In genomic region chr15:36590838-36591237, GRCh38 we compare ENCODE assay signal across 16 cellular contexts. TPM values are rescaled to one million over a fixed set of nuclear protein-coding genes. Genes with fewer than 3 reads are reported as not detected.
A peak's percentile ranks its signal among the peaks of the same experiment; 100 is the strongest.
DNase-seq lines count a peak whose midpoint lies in the region; ATAC-seq lines count a peak whose summit lies in the region.
"Had no signal": no experiment of that assay in that cellular context is flagged by ENCODE, and none has a peak within 500 bp of the region (broad histone marks: within the 10 kb centered on the region; RNA-seq: fewer than 3 reads in every experiment).

No MANE protein-coding gene starts in this region.

- H3K23ac ChIP-seq in mesenchymal stem cell (ENCODE audit: low read length in 2 of 2), result no peak overlapping the region

- no peak overlapping the region for H3K4ac ChIP-seq in mesenchymal stem cell (ENCODE audit: low read depth in 1 of 2, low read length in 2 of 2)

- H3K4me2 ChIP-seq in mesenchymal stem cell (ENCODE audit: low read length, poor library complexity, severe bottlenecking), result no peak overlapping the region

- H3K4me3 Mint-ChIP-seq in activated T-helper 17 cell treated with anti-CD3 and anti-CD28 coated beads, Interleukin-2, amount 50 U/mL, for 72 hours, result no peak overlapping the region
- H3K4me3 Mint-ChIP-seq: activated naive CD8-positive, alpha-beta T cell treated with anti-CD3 and anti-CD28 coated beads for 36 hours had no signal

- no peaks in the 10 kb centered on the region for H3K9me3 ChIP-seq in mesenchymal stem cell (ENCODE audit: control insufficient read depth, low read length)
- H3K9me3 ChIP-seq: pancreas had no signal

- no peak overlapping the region for H2BK5ac ChIP-seq in mesenchymal stem cell (ENCODE audit: low read depth, low read length, poor library complexity, severe bottlenecking)

- H2BK120ac ChIP-seq in mesenchymal stem cell (ENCODE audit: low read depth, low read length), result no peak overlapping the region

- WGBS in mesenchymal stem cell, result 20% methylated on average over 2 of the region's 2 CpGs

- H4K91ac ChIP-seq in mesenchymal stem cell (ENCODE audit: low read length), result no peak overlapping the region

- no peaks in the 10 kb centered on the region for H3K36me3 ChIP-seq in mesenchymal stem cell (ENCODE audit: control insufficient read depth in 1 of 2, insufficient read depth in 2 of 2, low read depth in 1 of 2, low read length in 2 of 2)
- H3K36me3 ChIP-seq: pancreas had no signal

- H3K14ac ChIP-seq in mesenchymal stem cell (ENCODE audit: low read length in 2 of 2), result no peak overlapping the region

- H2AK5ac ChIP-seq in mesenchymal stem cell (ENCODE audit: low read length, severe bottlenecking), result no peak overlapping the region

- no peak overlapping the region for H2BK12ac ChIP-seq in mesenchymal stem cell (ENCODE audit: low read length in 2 of 2)

- ATAC-seq in HG03432 (IDR thresholded peaks at IDR 0.05; ENCODE audit: unreplicated experiment), result peak; percentile 69
- ATAC-seq in activated T-helper 17 cell treated with anti-CD3 and anti-CD28 coated beads, Interleukin-2, amount 50 U/mL, for 72 hours (replicated peaks), result peak; percentile 70
- no peak for ATAC-seq in HG02973 (IDR thresholded peaks at IDR 0.05; ENCODE audit: unreplicated experiment)
- no peak for ATAC-seq in HG03354 (IDR thresholded peaks at IDR 0.05; ENCODE audit: poor library complexity, severe bottlenecking, unreplicated experiment)
- ATAC-seq: pancreas had no signal

- DNase-seq in ELR (ENCODE audit: low read depth) (peak; percentile 97), mesenchymal stem cell (peak; percentile 70), DMS53 treated with DMSO at 0.1 percent for 48 hours (lab: John Stamatoyannopoulos, UW; ENCODE audit: unreplicated experiment) (no peak)
- DNase-seq: activated CD4-positive, alpha-beta T cell treated with anti-CD3 and anti-CD28 coated beads, Interleukin-2, amount 50 U/mL, for 48 hours; activated naive CD8-positive, alpha-beta T cell treated with anti-CD3 and anti-CD28 coated beads for 36 hours; effector CD4-positive, alpha-beta T cell; hippocampal formation; mesendoderm; NCI-H1694; NK-92 treated with Interleukin-12 subunit alpha and Interleukin-12 subunit beta, amount 100 ng/mL, for 24 hours; pancreas; stimulated activated CD4-positive, alpha-beta T cell treated with anti-CD3 and anti-CD28 coated beads, Interleukin-2, amount 100 ng/mL, for 48 hours had no signal

- H3K36me3 Mint-ChIP-seq in activated T-helper 17 cell treated with anti-CD3 and anti-CD28 coated beads, Interleukin-2, amount 50 U/mL, for 72 hours (ENCODE audit: low read depth), result no peaks in the 10 kb centered on the region

- no peak overlapping the region for H3K4me3 ChIP-seq in mesenchymal stem cell (ENCODE audit: insufficient read depth in 1 of 2, low read depth in 1 of 2, low read length in 2 of 2)
- H3K4me3 ChIP-seq: pancreas had no signal

- peaks cover 1% of the 10 kb centered on the region for H3K4me1 ChIP-seq in mesenchymal stem cell (ENCODE audit: control insufficient read depth, insufficient read depth, low read depth, low read length)
- H3K4me1 ChIP-seq: pancreas had no signal

- no peaks in the 10 kb centered on the region for H3K9me3 Mint-ChIP-seq in activated T-helper 17 cell treated with anti-CD3 and anti-CD28 coated beads, Interleukin-2, amount 50 U/mL, for 72 hours
- H3K9me3 Mint-ChIP-seq: activated naive CD8-positive, alpha-beta T cell treated with anti-CD3 and anti-CD28 coated beads for 36 hours had no signal

- no peak overlapping the region for H3K27ac ChIP-seq in mesenchymal stem cell (ENCODE audit: low read length, poor library complexity, severe bottlenecking)
- H3K27ac ChIP-seq: pancreas had no signal

- no peak overlapping the region for H2AFZ ChIP-seq in mesenchymal stem cell (ENCODE audit: low read depth, low read length)

- no peak overlapping the region for H4K8ac ChIP-seq in mesenchymal stem cell (ENCODE audit: low read length)

- no peak overlapping the region for H3K18ac ChIP-seq in mesenchymal stem cell (ENCODE audit: low read depth in 1 of 2, low read length in 2 of 2)

- no peak overlapping the region for H3K27ac Mint-ChIP-seq in activated T-helper 17 cell treated with anti-CD3 and anti-CD28 coated beads, Interleukin-2, amount 50 U/mL, for 72 hours
- H3K27ac Mint-ChIP-seq: activated naive CD8-positive, alpha-beta T cell treated with anti-CD3 and anti-CD28 coated beads for 36 hours had no signal

- no peak overlapping the region for H3K9ac ChIP-seq in mesenchymal stem cell (ENCODE audit: low read length)

- no peaks in the 10 kb centered on the region for H3K27me3 ChIP-seq in mesenchymal stem cell (ENCODE audit: control insufficient read depth in 1 of 2, insufficient read depth in 1 of 2, low read length in 2 of 2)
- H3K27me3 ChIP-seq: pancreas had no signal

- H3K79me1 ChIP-seq in mesenchymal stem cell (replicated peaks; ENCODE audit: low read length, poor library complexity, severe bottlenecking), result peaks cover 13% of the 10 kb centered on the region

- H3K4me1 Mint-ChIP-seq in activated T-helper 17 cell treated with anti-CD3 and anti-CD28 coated beads, Interleukin-2, amount 50 U/mL, for 72 hours, result peaks cover 16% of the 10 kb centered on the region

- H2BK15ac ChIP-seq in mesenchymal stem cell (ENCODE audit: low read depth, poor library complexity, severe bottlenecking), result no peak overlapping the region

- no peaks in the 10 kb centered on the region for H3K27me3 Mint-ChIP-seq in activated T-helper 17 cell treated with anti-CD3 and anti-CD28 coated beads, Interleukin-2, amount 50 U/mL, for 72 hours
- H3K27me3 Mint-ChIP-seq: activated naive CD8-positive, alpha-beta T cell treated with anti-CD3 and anti-CD28 coated beads for 36 hours had no signal

RNA-seq across cellular contexts. Expression of gene CDIN1, which starts 11.4 kb away (rescaled TPM):
- 10 to 100 TPM in 1 of 2 donors, 1 to 10 TPM in 1; 7.5 to 13.8 TPM for total RNA-seq in activated T-helper 17 cell treated with anti-CD3 and anti-CD28 coated beads, Interleukin-2, amount 50 U/mL, for 72 hours
- polyA plus RNA-seq in mesenchymal stem cell (2013, experiment 1 of 2), result 8.1 TPM
- polyA plus RNA-seq in mesenchymal stem cell (2013, experiment 2 of 2), result 9.5 TPM

Comparison
In these comparisons a context has a peak if more than half of its experiments do, and no peak if none do; other contexts are left out.
1. ATAC-seq: peak in HG03432 (single experiment) and activated T-helper 17 cell treated with anti-CD3 and anti-CD28 coated beads, Interleukin-2, amount 50 U/mL, for 72 hours (single experiment); none in HG02973 (single experiment) and HG03354 (single experiment).